8 cellular contexts compared by ENCODE assay signal in genomic region chr2:96359310-96359709, GRCh38. TPM values are rescaled to one million over a fixed set of nuclear protein-coding genes. Genes with fewer than 3 reads are reported as not detected.
DNase-seq lines count a peak whose midpoint lies in the region; ATAC-seq, FAIRE-seq and TF ChIP-seq lines count a peak whose summit lies in the region.

No MANE protein-coding gene starts in this region.

- no peaks in the 10 kb centered on the region for H4K20me1 ChIP-seq in GM12878 (ENCODE audit: control insufficient read depth, insufficient read depth)

- RAD21 ChIA-PET in GM12878 (lab: Charles Lee; ENCODE audit: unreplicated experiment), result no interaction called here

- H3K9ac ChIP-seq in GM12878 (ENCODE audit: control insufficient read depth, insufficient read depth, low read length), result no peak overlapping the region

- in situ Hi-C loops in GM13977 (cut with MboI; ENCODE audit: low pct_unique_long_range_greater_than_20kb, low sequenced_read_pairs, unreplicated experiment) (no loop called here), GM12878 (cut with MboI) (no loop called here)

- ATAC-seq in GM12878 (peak; percentile 67), pancreas (peak in 3 of 4 donors; percentile 71 to 88 (median 76)), GM19035 (IDR thresholded peaks at IDR 0.05; ENCODE audit: unreplicated experiment) (no peak)

- no peaks in the 10 kb centered on the region for H3K4me1 ChIP-seq in GM12878 (ENCODE audit: control insufficient read depth, insufficient read depth, low read length)
- H3K4me1 ChIP-seq in pancreas, result no peaks in the 10 kb centered on the region
- no peaks in the 10 kb centered on the region for H3K4me1 ChIP-seq in prostate gland (replicated peaks)

- peak; percentile 33; the same call in 1 of the 2 replicates for TF ChIP-seq RAD21 in GM12878 (IDR thresholded peaks at IDR 0.05; ENCODE audit: insufficient read depth, low read depth, low read length)

- no peak for TF ChIP-seq POLR2A in GM12878 (IDR thresholded peaks at IDR 0.05; ENCODE audit: low read depth, low read length)
- TF ChIP-seq POLR2A in prostate gland (IDR thresholded peaks at IDR 0.05), result no peak

- TF ChIP-seq CTCF in GM13977 (IDR thresholded peaks at IDR 0.05; ENCODE audit: extremely low read depth, insufficient read depth, missing control alignments), result peak; percentile 26
- TF ChIP-seq CTCF in GM12878 (IDR thresholded peaks at IDR 0.05 in 2 of 3, conservative IDR thresholded peaks at IDR 0.05 in 1 of 3; ENCODE audit: control insufficient read depth in 2 of 3, extremely low read depth in 1 of 3, insufficient read depth in 1 of 3, low read depth in 3 of 3, low read length in 3 of 3), result peak; percentile 33 to 40 (median 38); a peak in 4 of 6 replicates
- peak in 1 of 4 donors; percentile 16 for TF ChIP-seq CTCF in pancreas (IDR thresholded peaks at IDR 0.05)
- peak in 1 of 4 experiments; percentile 13 for TF ChIP-seq CTCF in prostate gland (IDR thresholded peaks at IDR 0.05)

- H3K27me3 ChIP-seq in GM12878 (replicated peaks in 1 of 2; ENCODE audit: control insufficient read depth in 2 of 2, insufficient read depth in 2 of 2, low read length in 1 of 2), result no peaks in the 10 kb centered on the region
- H3K27me3 ChIP-seq in pancreas, result no peaks in the 10 kb centered on the region
- H3K27me3 ChIP-seq in prostate gland (replicated peaks; ENCODE audit: insufficient read depth), result no peaks in the 10 kb centered on the region

- no peak overlapping the region for H2AFZ ChIP-seq in GM12878 (ENCODE audit: control insufficient read depth, low read depth, low read length)

- H3K4me3 ChIP-seq in GM12878, result no peak overlapping the region
- no peak overlapping the region for H3K4me3 ChIP-seq in pancreas
- H3K4me3 ChIP-seq in prostate gland, result no peak overlapping the region

- no peak overlapping the region for H3K27ac ChIP-seq in GM12878 (ENCODE audit: control insufficient read depth, insufficient read depth)
- H3K27ac ChIP-seq in pancreas, result no peak overlapping the region
- no peak overlapping the region for H3K27ac ChIP-seq in prostate gland

- H3K36me3 ChIP-seq in GM12878 (ENCODE audit: control insufficient read depth in 2 of 2, insufficient read depth in 2 of 2, low read length in 1 of 2) (peaks cover 26 to 34% of the 10 kb centered on the region in 2 experiments), pancreas (no peaks in the 10 kb centered on the region), prostate gland (no peaks in the 10 kb centered on the region)

- no peak for TF ChIP-seq EP300 in GM12878 (IDR thresholded peaks at IDR 0.05; ENCODE audit: borderline replicate concordance in 1 of 2, control insufficient read depth in 1 of 2, low read depth in 2 of 2, low read length in 2 of 2)

- 72% methylated on average over 2 of the region's 2 CpGs for WGBS in GM12878 (ENCODE audit: insufficient coverage, insufficient replicate concordance, low lambda C conversion rate, missing lambda C conversion rate)
- 51 to 71% methylated on average over 2 of the region's 2 CpGs for WGBS in pancreas, 2 donors
- 79% methylated on average over 2 of the region's 2 CpGs for WGBS in prostate gland

- SMC1A ChIA-PET in GM12878 (lab: Charles Lee; ENCODE audit: uncharacterized antibody, unreplicated experiment), result no interaction called here

- H3K79me2 ChIP-seq in GM12878 (ENCODE audit: control insufficient read depth, insufficient read depth, low read length), result no peaks in the 10 kb centered on the region

- DNase-seq in GM13977 (ENCODE audit: low spot score) (no peak), RPMI8226 (peak; percentile 23), GM12878 (ENCODE audit: low read depth, low spot score) (no peak), pancreas (peak in 1 of 6 donors; percentile 33), GM03348 (ENCODE audit: low spot score) (no peak), COLO829 (ENCODE audit: low spot score) (no peak), prostate gland (ENCODE audit: low spot score) (no peak)

- CTCF ChIA-PET in GM12878 (lab: Yijun Ruan, JAX), result interaction anchor here (0.6 to 1.4 kb wide), 3 partner anchors 30 to 221 kb away, joined by 3 read pairs; no protein-coding TSS in a partner anchor

- FAIRE-seq in GM12878 (lab: Jason Lieb, UNC) (no peak), pancreas (lab: Jason Lieb, UNC) (no peak)

- H3K4me2 ChIP-seq in GM12878 (ENCODE audit: control insufficient read depth, insufficient read depth), result no peak overlapping the region

- H3K9me3 ChIP-seq in GM12878 (replicated peaks; ENCODE audit: control insufficient read depth, insufficient read depth, low read length), result no peaks in the 10 kb centered on the region
- no peaks in the 10 kb centered on the region for H3K9me3 ChIP-seq in pancreas
- no peaks in the 10 kb centered on the region for H3K9me3 ChIP-seq in prostate gland

- POLR2A ChIA-PET in GM12878 (lab: Charles Lee), result no interaction called here

- intact Hi-C loops in GM12878 (cut with micrococcal nuclease; ENCODE audit: unreplicated experiment) (no loop called here), pancreas (cut with DNase I) (no loop called here), prostate gland (cut with DNase I) (no loop called here)

- BruUV-seq in GM12878 (replicated peaks; lab: Mats Ljungman, UMichigan), result no TSS peak

TF ChIP-seq in GM12878, 131 proteins besides CTCF, POLR2A, EP300 and RAD21:
- TF ChIP-seq SMC3 (IDR thresholded peaks at IDR 0.05; ENCODE audit: borderline replicate concordance, low read length), result peak; percentile 21; the same call in 1 of the 2 replicates
- no peak for TF ChIP-seq CREM (IDR thresholded peaks at IDR 0.05; ENCODE audit: low read depth)
TF ChIP-seq in GM12878: peak in this region for 1.

RNA-seq across cellular contexts. Expression of gene NCAPH, which starts 23.7 kb away (rescaled TPM):
- 23.0 and 28.6 TPM in 2 replicates for total RNA-seq in GM12878 (2013; cell fraction: nucleolus; rRNA removed)
- total RNA-seq in GM12878 (2014; rRNA removed) (58.1 and 66.4 TPM in 2 replicates), GM12878 (2014; rRNA removed; fragmentation: Illumina TruSeq; extraction: Trizol) (63.6 and 64.5 TPM in 2 replicates), GM12878 (2021) (67.0 and 71.0 TPM in 2 replicates), pancreas (under 1 TPM; 0.12 to 0.81 (median 0.39) TPM), prostate gland (10 to 100 TPM in 1 of 2 donors, 1 to 10 TPM in 1; 1.2 to 11.2 TPM)
- polyA plus RNA-seq in GM12878 (2011; ENCODE audit: low read depth), result 21.2 TPM
- polyA plus RNA-seq in GM12878 (2011; rRNA removed) (67.7 and 71.2 TPM in 2 replicates), GM12878 (2014; fragmentation: Illumina TruSeq; extraction: Trizol) (90.1 and 107 TPM in 2 replicates), GM12878 (2014; fragmentation: Nextera tagmentation; extraction: Ambion mirVana) (10 to 100 TPM; 42.6 to 45.8 TPM), GM12878 (2014; rRNA removed) (66.2 and 71.4 TPM in 2 replicates), GM12878 (2016; fragmentation: Nextera tagmentation; extraction: Ambion mirVana) (10 to 100 TPM; 69.6 to 73.4 TPM), pancreas (under 1 TPM; 0.05 to 0.23 TPM)
- polyA plus RNA-seq in GM12878 (2011; cell fraction: cytosol; rRNA removed), result 71.1 and 75.5 TPM in 2 replicates
- 65.1 and 68.2 TPM in 2 replicates for polyA plus RNA-seq in GM12878 (2011; cell fraction: nucleus; rRNA removed)
- polyA plus RNA-seq in GM12878 (2012), result 17.5 and 27.0 TPM in 2 replicates
- 57.9 and 60.6 TPM in 2 replicates for polyA minus RNA-seq in GM12878 (2011; rRNA and poly(A)+ RNA removed)
- 21.6 and 31.8 TPM in 2 replicates for polyA minus RNA-seq in GM12878 (2011; cell fraction: cytosol; rRNA and poly(A)+ RNA removed)
- 21.2 and 28.6 TPM in 2 replicates for polyA minus RNA-seq in GM12878 (2011; cell fraction: nucleus; rRNA and poly(A)+ RNA removed)

RNA-seq across cellular contexts. Expression of gene ITPRIPL1, which starts 34.2 kb away (rescaled TPM):
- total RNA-seq in GM12878 (2013; cell fraction: nucleolus; rRNA removed), result 16.9 and 20.9 TPM in 2 replicates
- total RNA-seq in GM12878 (2014; rRNA removed), result 28.7 and 29.6 TPM in 2 replicates
- 16.8 and 17.1 TPM in 2 replicates for total RNA-seq in GM12878 (2014; rRNA removed; fragmentation: Illumina TruSeq; extraction: Trizol)
- total RNA-seq in GM12878 (2021), result 23.8 and 28.7 TPM in 2 replicates
- 5.3 TPM for polyA plus RNA-seq in GM12878 (2011; ENCODE audit: low read depth)
- 6.8 and 11.7 TPM in 2 replicates for polyA plus RNA-seq in GM12878 (2011; rRNA removed)
- 15.0 and 15.6 TPM in 2 replicates for polyA plus RNA-seq in GM12878 (2011; cell fraction: cytosol; rRNA removed)
- polyA plus RNA-seq in GM12878 (2011; cell fraction: nucleus; rRNA removed), result 6.4 and 7.1 TPM in 2 replicates
- polyA plus RNA-seq in GM12878 (2012), result 7.8 and 9.6 TPM in 2 replicates
- polyA plus RNA-seq in GM12878 (2014; fragmentation: Illumina TruSeq; extraction: Trizol), result 16.1 and 20.6 TPM in 2 replicates
- polyA plus RNA-seq in GM12878 (2014; fragmentation: Nextera tagmentation; extraction: Ambion mirVana), result 1 to 10 TPM; 4.9 to 5.7 TPM
- 16.8 and 18.8 TPM in 2 replicates for polyA plus RNA-seq in GM12878 (2014; rRNA removed)
- 1 to 10 TPM; 9.9 TPM for polyA plus RNA-seq in GM12878 (2016; fragmentation: Nextera tagmentation; extraction: Ambion mirVana)
- 14.0 and 19.4 TPM in 2 replicates for polyA minus RNA-seq in GM12878 (2011; rRNA and poly(A)+ RNA removed)
- 6.3 and 6.8 TPM in 2 replicates for polyA minus RNA-seq in GM12878 (2011; cell fraction: cytosol; rRNA and poly(A)+ RNA removed)
- polyA minus RNA-seq in GM12878 (2011; cell fraction: nucleus; rRNA and poly(A)+ RNA removed), result 4.2 and 9.0 TPM in 2 replicates
- 1 to 10 TPM in 2 of 6 donors, under 1 TPM in 4; 0.39 to 1.4 (median 0.77) TPM for total RNA-seq in pancreas
- under 1 TPM; 0.38 to 0.49 TPM for polyA plus RNA-seq in pancreas
- total RNA-seq in prostate gland, result 1 to 10 TPM; 1.8 to 8.9 TPM

RNA-seq across cellular contexts. Expression of gene SNRNP200, which starts 54.0 kb away (rescaled TPM):
- total RNA-seq in GM12878 (2013; cell fraction: nucleolus; rRNA removed), result 125 and 137 TPM in 2 replicates
- total RNA-seq in GM12878 (2014; rRNA removed) (68.7 and 72.9 TPM in 2 replicates), GM12878 (2014; rRNA removed; fragmentation: Illumina TruSeq; extraction: Trizol) (59.2 and 61.9 TPM in 2 replicates), GM12878 (2021) (147 and 158 TPM in 2 replicates), pancreas (10 to 100 TPM; 42.1 to 60.1 (median 47.8) TPM), prostate gland (100 to 1,000 TPM; 117 to 148 TPM)
- 99.9 TPM for polyA plus RNA-seq in GM12878 (2011; ENCODE audit: low read depth)
- polyA plus RNA-seq in GM12878 (2011; rRNA removed) (106 and 176 TPM in 2 replicates), GM12878 (2014; fragmentation: Illumina TruSeq; extraction: Trizol) (111 and 157 TPM in 2 replicates), GM12878 (2014; fragmentation: Nextera tagmentation; extraction: Ambion mirVana) (10 to 100 TPM; 61.6 to 64.6 TPM), GM12878 (2014; rRNA removed) (145 and 147 TPM in 2 replicates), GM12878 (2016; fragmentation: Nextera tagmentation; extraction: Ambion mirVana) (100 to 1,000 TPM; 100 to 111 TPM), pancreas (10 to 100 TPM; 51.4 to 87.7 TPM)
- polyA plus RNA-seq in GM12878 (2011; cell fraction: cytosol; rRNA removed), result 277 and 280 TPM in 2 replicates
- polyA plus RNA-seq in GM12878 (2011; cell fraction: nucleus; rRNA removed), result 305 and 387 TPM in 2 replicates
- polyA plus RNA-seq in GM12878 (2012), result 117 and 126 TPM in 2 replicates
- 395 and 413 TPM in 2 replicates for polyA minus RNA-seq in GM12878 (2011; rRNA and poly(A)+ RNA removed)
- polyA minus RNA-seq in GM12878 (2011; cell fraction: cytosol; rRNA and poly(A)+ RNA removed), result 106 and 118 TPM in 2 replicates
- polyA minus RNA-seq in GM12878 (2011; cell fraction: nucleus; rRNA and poly(A)+ RNA removed), result 79.8 and 136 TPM in 2 replicates
